Comparison of ENCODE assay signal across 8 cellular contexts in genomic region chr12:64780531-64781373, GRCh38. TPM values are rescaled to one million over a fixed set of nuclear protein-coding genes. Genes with fewer than 3 reads are reported as not detected.
DNase-seq lines count a peak whose midpoint lies in the region; ATAC-seq and TF ChIP-seq lines count a peak whose summit lies in the region.

No MANE protein-coding gene starts in this region.

- H3K36me3 Mint-ChIP-seq in activated CD8-positive, alpha-beta T cell treated with anti-CD3 and anti-CD28 coated beads, Interleukin-2, amount 10 ng/mL, durations not matched to agents 7 days and 5 days (ENCODE audit: low read depth): peaks cover under 1% of the 10 kb centered on the region
- peaks cover 3% of the 10 kb centered on the region for H3K36me3 Mint-ChIP-seq in neural crest cell (ENCODE audit: low read depth)

- H3K27me3 Mint-ChIP-seq in activated CD8-positive, alpha-beta T cell treated with anti-CD3 and anti-CD28 coated beads, Interleukin-2, amount 10 ng/mL, durations not matched to agents 7 days and 5 days (ENCODE audit: low read depth): peaks cover 67% of the 10 kb centered on the region
- peaks cover 93% of the 10 kb centered on the region for H3K27me3 Mint-ChIP-seq in neural crest cell (ENCODE audit: low read depth)

- POLR2A ChIA-PET in activated CD8-positive, alpha-beta T cell treated with anti-CD3 and anti-CD28 coated beads, Interleukin-2, amount 10 ng/mL, durations not matched to agents 7 days and 5 days (lab: Charles Lee): no interaction called here

- H3K27ac ChIP-seq in 22Rv1 (peak overlapping the region; percentile 83), foreskin keratinocyte (no peak overlapping the region)

- H3K27ac Mint-ChIP-seq in activated CD8-positive, alpha-beta T cell treated with anti-CD3 and anti-CD28 coated beads, Interleukin-2, amount 10 ng/mL, durations not matched to agents 7 days and 5 days: no peak overlapping the region
- no peak overlapping the region for H3K27ac Mint-ChIP-seq in neural crest cell (ENCODE audit: unreplicated experiment)

- H3K9me3 Mint-ChIP-seq in activated CD8-positive, alpha-beta T cell treated with anti-CD3 and anti-CD28 coated beads, Interleukin-2, amount 10 ng/mL, durations not matched to agents 7 days and 5 days (ENCODE audit: insufficient read depth): no peaks in the 10 kb centered on the region
- H3K9me3 Mint-ChIP-seq in neural crest cell: peaks cover 3% of the 10 kb centered on the region

- DNase-seq in MG63 (peak; percentile 38), foreskin keratinocyte (peak in 1 of 2 donors; percentile 18), neural crest cell (ENCODE audit: low read depth, low spot score) (peak; percentile 18)
- DNase-seq in activated CD8-positive, alpha-beta T cell treated with anti-CD3 and anti-CD28 coated beads, Interleukin-2, amount 10 ng/mL, durations not matched to agents 7 days and 5 days: no peak

- H3K4me1 ChIP-seq in foreskin keratinocyte: no peaks in the 10 kb centered on the region

- ATAC-seq in GM18867 (IDR thresholded peaks at IDR 0.05; ENCODE audit: unreplicated experiment) (peak; percentile 49), foreskin keratinocyte (peak; percentile 73), HG03025 (IDR thresholded peaks at IDR 0.05; ENCODE audit: low FRiP score, unreplicated experiment) (no peak), GM19035 (IDR thresholded peaks at IDR 0.05; ENCODE audit: unreplicated experiment) (no peak)
- ATAC-seq in activated CD8-positive, alpha-beta T cell treated with anti-CD3 and anti-CD28 coated beads, Interleukin-2, amount 10 ng/mL, durations not matched to agents 7 days and 5 days: peak; percentile 72

- peaks cover 17% of the 10 kb centered on the region for H3K4me1 Mint-ChIP-seq in activated CD8-positive, alpha-beta T cell treated with anti-CD3 and anti-CD28 coated beads, Interleukin-2, amount 10 ng/mL, durations not matched to agents 7 days and 5 days (ENCODE audit: low read depth)
- peaks cover 13% of the 10 kb centered on the region for H3K4me1 Mint-ChIP-seq in neural crest cell

- H3K27me3 ChIP-seq in MG63 (peaks cover 45% of the 10 kb centered on the region), foreskin keratinocyte (peaks cover 95% of the 10 kb centered on the region)

- H3K4me3 Mint-ChIP-seq in activated CD8-positive, alpha-beta T cell treated with anti-CD3 and anti-CD28 coated beads, Interleukin-2, amount 10 ng/mL, durations not matched to agents 7 days and 5 days: peak overlapping the region; percentile 68
- H3K4me3 Mint-ChIP-seq in neural crest cell: peak overlapping the region; percentile 87

- TF ChIP-seq CTCF in 22Rv1 (IDR thresholded peaks at IDR 0.05): peak; percentile 68
- TF ChIP-seq CTCF in foreskin keratinocyte (conservative IDR thresholded peaks at IDR 0.05): no peak
- TF ChIP-seq CTCF in neural crest cell (conservative IDR thresholded peaks at IDR 0.05): no peak

- H3K4me3 ChIP-seq in MG63: peak overlapping the region; percentile 36; the same call in 1 of the 2 replicates

- H3K36me3 ChIP-seq in MG63: no peaks in the 10 kb centered on the region

- H3K9me3 ChIP-seq in MG63: peaks cover 8% of the 10 kb centered on the region

- CTCF ChIA-PET in activated CD8-positive, alpha-beta T cell treated with anti-CD3 and anti-CD28 coated beads, Interleukin-2, amount 10 ng/mL, durations not matched to agents 7 days and 5 days (lab: Charles Lee): interaction anchor here (0.9 to 4.1 kb wide), 5 partner anchors 15 to 231 kb away, joined by 3 to 26 read pairs (median 4); no protein-coding TSS in a partner anchor

RNA-seq across cellular contexts. Expression of gene GNS, which starts 21.5 kb away (rescaled TPM):
- 42.7 and 48.1 TPM in 2 replicates for total RNA-seq in MG63 (2014; rRNA removed; shearing (Covaris generic); ENCODE audit: low replicate concordance)
- total RNA-seq in activated CD8-positive, alpha-beta T cell treated with anti-CD3 and anti-CD28 coated beads, Interleukin-2, amount 10 ng/mL, durations not matched to agents 7 days and 5 days: 10 to 100 TPM; 22.1 to 23.2 TPM
- total RNA-seq in foreskin keratinocyte: 43.2 and 49.1 TPM in 2 replicates
- 15.3 and 15.6 TPM in 2 replicates for polyA plus RNA-seq in foreskin keratinocyte
- total RNA-seq in neural crest cell: 47.0 and 48.2 TPM in 2 replicates

RNA-seq across cellular contexts. Expression of gene TBC1D30, which starts 43.7 kb away (rescaled TPM):
- total RNA-seq in MG63 (2014; rRNA removed; shearing (Covaris generic); ENCODE audit: low replicate concordance): 0.20 and 0.30 TPM in 2 replicates
- total RNA-seq in activated CD8-positive, alpha-beta T cell treated with anti-CD3 and anti-CD28 coated beads, Interleukin-2, amount 10 ng/mL, durations not matched to agents 7 days and 5 days: under 1 TPM; 0.05 to 0.11 TPM
- 0.31 and 0.39 TPM in 2 replicates for total RNA-seq in foreskin keratinocyte
- polyA plus RNA-seq in foreskin keratinocyte: 0.36 and 0.42 TPM in 2 replicates
- 2.0 and 2.6 TPM in 2 replicates for total RNA-seq in neural crest cell

Comparison
In these comparisons a context has a peak if more than half of its experiments do, and no peak if none do; other contexts are left out.
1. ATAC-seq: peak in GM18867 (single experiment), activated CD8-positive, alpha-beta T cell treated with anti-CD3 and anti-CD28 coated beads, Interleukin-2, amount 10 ng/mL, durations not matched to agents 7 days and 5 days (single experiment) and foreskin keratinocyte (single experiment); none in HG03025 (single experiment) and GM19035 (single experiment).